15 cellular contexts compared by ENCODE assay signal in the genomic region with DNA sequence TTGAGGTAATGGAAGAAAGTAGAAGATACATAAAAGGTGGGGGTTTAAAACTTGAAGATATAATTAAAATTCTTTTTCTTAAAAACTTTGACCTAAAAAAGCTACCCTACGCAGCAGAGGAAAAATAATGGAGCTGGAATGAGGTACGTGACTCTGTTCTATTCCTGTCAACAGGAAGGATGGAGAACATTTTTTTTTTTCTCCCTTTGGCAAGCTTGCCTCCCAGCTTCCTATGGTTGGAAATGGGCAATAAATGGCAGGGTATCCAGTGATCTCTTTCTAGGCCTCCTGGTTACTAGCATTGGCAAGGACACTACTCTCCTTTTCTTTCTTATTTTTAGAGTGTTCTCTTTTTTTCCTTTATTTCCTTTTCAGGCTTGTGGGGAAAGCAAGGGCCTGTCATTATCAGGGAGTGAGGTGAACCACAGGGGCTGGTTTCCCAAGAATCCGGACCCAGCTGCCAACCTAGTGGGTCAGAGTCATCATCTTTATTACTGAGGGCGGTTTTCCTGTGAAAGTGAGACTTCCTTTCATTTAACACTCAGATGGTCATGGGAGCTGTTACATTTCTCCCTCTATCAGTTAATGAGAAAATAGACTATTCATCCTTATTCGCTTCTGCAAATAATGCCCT.
DNase-seq lines count a peak whose midpoint lies in the region; ATAC-seq, FAIRE-seq and TF ChIP-seq lines count a peak whose summit lies in the region.
"Had no signal": no experiment of that assay in that cellular context is flagged by ENCODE, and none has a peak within 500 bp of the region (broad histone marks: within the 10 kb centered on the region; RNA-seq: fewer than 3 reads in every experiment).

No MANE protein-coding gene starts in this region.

- FAIRE-seq in pancreas (lab: Jason Lieb, UNC), result no peak
- FAIRE-seq: colon, H1 had no signal

- no peaks in the 10 kb centered on the region for H3K79me2 ChIP-seq in Loucy (ENCODE audit: insufficient read depth, low read length)

- H3K9me3 ChIP-seq in Loucy (ENCODE audit: insufficient read depth, low read depth, low read length) (no peaks in the 10 kb centered on the region), pancreas (no peaks in the 10 kb centered on the region)
- H3K9me3 ChIP-seq: SJSA1 had no signal

- no peak overlapping the region for H2AFZ ChIP-seq in Loucy (ENCODE audit: low read length)

- H3K27me3 ChIP-seq in Loucy (ENCODE audit: insufficient read depth, low read length, poor library complexity, severe bottlenecking) (no peaks in the 10 kb centered on the region), pancreas (no peaks in the 10 kb centered on the region)
- H3K27me3 ChIP-seq: SJSA1 had no signal

- H3K4me1 ChIP-seq in Loucy (ENCODE audit: insufficient read depth, low read length, poor library complexity, severe bottlenecking), result peaks cover 81% of the 10 kb centered on the region
- H3K4me1 ChIP-seq in pancreas, result peaks cover 0 to 3% (median 0%) of the 10 kb centered on the region in 3 donors
- H3K4me1 ChIP-seq: SJSA1 had no signal

- H3K27ac ChIP-seq in pancreas, result no peak overlapping the region
- H3K27ac ChIP-seq: SJSA1 had no signal

- no peaks in the 10 kb centered on the region for H3F3A ChIP-seq in Loucy (ENCODE audit: low read depth)

- peak overlapping the region; percentile 42 for H3K4me3 ChIP-seq in Loucy (ENCODE audit: low read length, poor library complexity, severe bottlenecking)
- H3K4me3 ChIP-seq in pancreas, result no peak overlapping the region
- H3K4me3 ChIP-seq: SJSA1 had no signal

- TF ChIP-seq CTCF in Loucy (conservative IDR thresholded peaks at IDR 0.05; ENCODE audit: low read length), result no peak
- no peak for TF ChIP-seq CTCF in pancreas (IDR thresholded peaks at IDR 0.05)

- no peaks in the 10 kb centered on the region for H3K9me2 ChIP-seq in Loucy (replicated peaks; ENCODE audit: low read depth, low read length)

- peak; percentile 44 for DNase-seq in A172 (ENCODE audit: low spot score)
- DNase-seq in dermis blood vessel endothelial cell, result peak; percentile 71
- DNase-seq in midbrain (lab: John Stamatoyannopoulos, UW), result peak; percentile 16
- DNase-seq in ureter (ENCODE audit: low spot score), result no peak
- DNase-seq in pancreas, result no peak
- DNase-seq: activated CD4-positive, CD25-positive, alpha-beta regulatory T cell treated with anti-CD3 and anti-CD28 coated beads, Interleukin-2, amount 50 U/mL, for 72 hours; activated effector memory CD4-positive, alpha-beta T cell treated with anti-CD3 and anti-CD28 coated beads, Interleukin-2, amount 50 U/mL, for 16 hours; NCI-H446; stimulated activated naive CD8-positive, alpha-beta T cell treated with anti-CD3 and anti-CD28 coated beads, Interleukin-15, Interleukin-2, amounts not matched to agents 100 U/mL and 50 U/mL, for 24 hours had no signal

- peak overlapping the region; percentile 56 for H3K9ac ChIP-seq in Loucy (ENCODE audit: low read depth, low read length, poor library complexity, severe bottlenecking)

- 82 to 89% methylated on average over 5 of the region's 5 CpGs for WGBS in pancreas, 2 donors

- peak overlapping the region; percentile 65 for H3K4me2 ChIP-seq in Loucy (ENCODE audit: low read depth, low read length, poor library complexity, severe bottlenecking)

- intact Hi-C loops in pancreas (cut with DNase I), result no loop called here

- H3K36me3 ChIP-seq in Loucy (ENCODE audit: insufficient read depth, low read length) (no peaks in the 10 kb centered on the region), pancreas (no peaks in the 10 kb centered on the region)
- H3K36me3 ChIP-seq: SJSA1 had no signal

- ATAC-seq in GM21423 (IDR thresholded peaks at IDR 0.05; ENCODE audit: unreplicated experiment) (no peak), GM18868 (IDR thresholded peaks at IDR 0.05; ENCODE audit: unreplicated experiment) (no peak), pancreas (no peak)
- ATAC-seq: stimulated activated naive CD8-positive, alpha-beta T cell treated with anti-CD3 and anti-CD28 coated beads, Interleukin-15, Interleukin-2, amounts not matched to agents 100 U/mL and 50 U/mL, for 24 hours had no signal

- H4K20me1 ChIP-seq in Loucy (ENCODE audit: insufficient read depth, low read length, poor library complexity, severe bottlenecking), result no peaks in the 10 kb centered on the region

Comparison
In these comparisons a context has a peak if more than half of its experiments do, and no peak if none do; other contexts are left out.
1. DNase-seq: peak in A172 (single experiment), dermis blood vessel endothelial cell (single experiment) and midbrain (single experiment); none in ureter (single experiment) and pancreas (0 of 6).